In genomic region chr17:83171661-83172060, GRCh38 we compare ENCODE assay signal across 16 cellular contexts.
A peak's percentile ranks its signal among the peaks of the same experiment; 100 is the strongest.
DNase-seq lines count a peak whose midpoint lies in the region; ATAC-seq and TF ChIP-seq lines count a peak whose summit lies in the region.
"Had no signal": no experiment of that assay in that cellular context is flagged by ENCODE, and none has a peak within 500 bp of the region (broad histone marks: within the 10 kb centered on the region; RNA-seq: fewer than 3 reads in every experiment).

No MANE protein-coding gene starts in this region.

- H3K4me1 Mint-ChIP-seq in Caco-2 (ENCODE audit: low read depth, unreplicated experiment): no peaks in the 10 kb centered on the region
- peaks cover 37% of the 10 kb centered on the region for H3K4me1 Mint-ChIP-seq in dendritic cell treated with granulocyte-macrophage colony-stimulating factor and Interleukin-4, amounts not matched to agents 40 ng/mL and 50 ng/mL, for 4 days (ENCODE audit: low read depth)
- peaks cover 18% of the 10 kb centered on the region for H3K4me1 Mint-ChIP-seq in neural progenitor cell

- no TSS peak for BruUV-seq in Caco-2 (replicated peaks; lab: Mats Ljungman, UMichigan)

- H3K36me3 ChIP-seq in Caco-2 (ENCODE audit: control insufficient read depth, insufficient read depth, low read length): no peaks in the 10 kb centered on the region
- H3K36me3 ChIP-seq in neural progenitor cell: no peaks in the 10 kb centered on the region
- H3K36me3 ChIP-seq: gastrocnemius medialis had no signal

- H3K27me3 ChIP-seq in Caco-2 (replicated peaks; ENCODE audit: control insufficient read depth, insufficient read depth, low read length): no peaks in the 10 kb centered on the region
- no peaks in the 10 kb centered on the region for H3K27me3 ChIP-seq in neural progenitor cell
- H3K27me3 ChIP-seq: body of pancreas had no signal

- 0 out of 2 replicates have a peak, but pooled peaks cover 3% of the 10 kb centered on the region for H3K9me3 ChIP-seq in Caco-2
- H3K9me3 ChIP-seq in neural progenitor cell (ENCODE audit: low read depth): no peaks in the 10 kb centered on the region
- H3K9me3 ChIP-seq: body of pancreas, gastrocnemius medialis had no signal

- CTCF ChIA-PET in Caco-2 (lab: Charles Lee): interaction anchor here (0.6 kb wide), 1 partner anchor 31 kb away, joined by 4 read pairs; no protein-coding TSS in a partner anchor

- intact Hi-C loops in Caco-2 (cut with micrococcal nuclease; ENCODE audit: unreplicated experiment): no loop called here
- intact Hi-C loops in dendritic cell treated with granulocyte-macrophage colony-stimulating factor and Interleukin-4, amounts not matched to agents 40 ng/mL and 50 ng/mL, for 4 days (cut with micrococcal nuclease): no loop called here

- H3K4me1 ChIP-seq in Caco-2 (peaks cover 20% of the 10 kb centered on the region), neural progenitor cell (peaks cover 17% of the 10 kb centered on the region)
- H3K4me1 ChIP-seq: body of pancreas, gastrocnemius medialis had no signal

- DNase-seq in Caco-2 (no peak), G401 (ENCODE audit: low spot score) (peak; percentile 70), neural progenitor cell (ENCODE audit: low spot score) (peak; percentile 19), NAMALWA (ENCODE audit: low spot score) (no peak)
- DNase-seq: activated CD4-positive, alpha-beta T cell treated with anti-CD3 and anti-CD28 coated beads for 48 hours; activated gamma-delta T cell; naive B cell; NCI-H1417; NCI-H446 treated with DMSO at 0.1 percent for 48 hours; stimulated activated CD4-positive, alpha-beta T cell treated with anti-CD3 and anti-CD28 coated beads, Interleukin-2, amount 100 ng/mL, for 48 hours had no signal

- H3K36me3 Mint-ChIP-seq in Caco-2 (ENCODE audit: insufficient read depth, unreplicated experiment) (peaks cover 5% of the 10 kb centered on the region), neural progenitor cell (no peaks in the 10 kb centered on the region)
- no peaks in the 10 kb centered on the region for H3K36me3 Mint-ChIP-seq in dendritic cell treated with granulocyte-macrophage colony-stimulating factor and Interleukin-4, amounts not matched to agents 40 ng/mL and 50 ng/mL, for 4 days (ENCODE audit: low read depth)

- H3K4me3 ChIP-seq in Caco-2 (ENCODE audit: low read depth, low read length): no peak overlapping the region
- no peak overlapping the region for H3K4me3 ChIP-seq in neural progenitor cell
- H3K4me3 ChIP-seq: body of pancreas, gastrocnemius medialis had no signal

- no peaks in the 10 kb centered on the region for H3K79me2 ChIP-seq in neural progenitor cell (ENCODE audit: low read depth)

- H2AFZ ChIP-seq in neural progenitor cell (replicated peaks): no peak overlapping the region

- in situ Hi-C loops in G401 (cut with HindIII; ENCODE audit: low sequenced_read_pairs): no loop called here

- POLR2A ChIA-PET in Caco-2 (lab: Charles Lee): no interaction called here

- H3K27ac ChIP-seq in neural progenitor cell: no peak overlapping the region
- H3K27ac ChIP-seq: body of pancreas, gastrocnemius medialis had no signal

- H3K4me3 Mint-ChIP-seq in Caco-2 (ENCODE audit: unreplicated experiment): no peak overlapping the region
- H3K4me3 Mint-ChIP-seq in dendritic cell treated with granulocyte-macrophage colony-stimulating factor and Interleukin-4, amounts not matched to agents 40 ng/mL and 50 ng/mL, for 4 days: no peak overlapping the region
- H3K4me3 Mint-ChIP-seq in neural progenitor cell: no peak overlapping the region
- H3K4me3 Mint-ChIP-seq: CD4-positive, alpha-beta T cell; naive B cell had no signal

- no peak for ATAC-seq in GM19351 (IDR thresholded peaks at IDR 0.05; ENCODE audit: unreplicated experiment)
- no peak for ATAC-seq in GM19452 (IDR thresholded peaks at IDR 0.05; ENCODE audit: unreplicated experiment)
- ATAC-seq: body of pancreas, gastrocnemius medialis had no signal

- H3K9me3 Mint-ChIP-seq in Caco-2 (ENCODE audit: unreplicated experiment) (peaks cover 9% of the 10 kb centered on the region), neural progenitor cell (peaks cover 2% of the 10 kb centered on the region)
- H3K9me3 Mint-ChIP-seq in dendritic cell treated with granulocyte-macrophage colony-stimulating factor and Interleukin-4, amounts not matched to agents 40 ng/mL and 50 ng/mL, for 4 days: peaks cover 8% of the 10 kb centered on the region

- no peak overlapping the region for H3K4me2 ChIP-seq in neural progenitor cell

- H3K9ac ChIP-seq in neural progenitor cell: no peak overlapping the region

- H3K27me3 Mint-ChIP-seq in Caco-2 (ENCODE audit: insufficient read depth, unreplicated experiment) (no peaks in the 10 kb centered on the region), neural progenitor cell (ENCODE audit: insufficient read depth, low read depth) (peaks cover 2% of the 10 kb centered on the region)
- H3K27me3 Mint-ChIP-seq in dendritic cell treated with granulocyte-macrophage colony-stimulating factor and Interleukin-4, amounts not matched to agents 40 ng/mL and 50 ng/mL, for 4 days: peaks cover 17% of the 10 kb centered on the region

- TF ChIP-seq CTCF in Caco-2 (IDR thresholded peaks at IDR 0.05; ENCODE audit: insufficient read depth in 1 of 2, low read depth in 1 of 2, low read length in 1 of 2, severe bottlenecking in 1 of 2, unreplicated experiment in 1 of 2): no peak
- no peak for TF ChIP-seq CTCF in neural progenitor cell (IDR thresholded peaks at IDR 0.05)

- peak overlapping the region; percentile 61 for H3K27ac Mint-ChIP-seq in Caco-2 (ENCODE audit: unreplicated experiment)
- H3K27ac Mint-ChIP-seq in dendritic cell treated with granulocyte-macrophage colony-stimulating factor and Interleukin-4, amounts not matched to agents 40 ng/mL and 50 ng/mL, for 4 days: peak overlapping the region; percentile 59
- peak overlapping the region; percentile 57 for H3K27ac Mint-ChIP-seq in neural progenitor cell
- H3K27ac Mint-ChIP-seq: CD4-positive, alpha-beta T cell had no signal

- no peaks in the 10 kb centered on the region for H3F3A ChIP-seq in neural progenitor cell (ENCODE audit: low read depth)

- H4K20me1 ChIP-seq in neural progenitor cell (ENCODE audit: low read depth): no peaks in the 10 kb centered on the region

Comparison
In these comparisons a context has a peak if more than half of its experiments do, and no peak if none do; other contexts are left out.
1. DNase-seq: peak in G401 (single experiment) and neural progenitor cell (single experiment); none in Caco-2 (0 of 2) and NAMALWA (single experiment).
2. Peak in every context shown above with its lines, with median percentiles within 50 percentile points of each other: H3K27ac Mint-ChIP-seq.